In genomic region chr15:64452988-64453688, GRCh38 we compare ENCODE assay signal across 9 cellular contexts. TPM values are rescaled to one million over a fixed set of nuclear protein-coding genes. Genes with fewer than 3 reads are reported as not detected.
A peak's percentile ranks its signal among the peaks of the same experiment; 100 is the strongest.
DNase-seq lines count a peak whose midpoint lies in the region; ATAC-seq and TF ChIP-seq lines count a peak whose summit lies in the region.
"Had no signal": no experiment of that assay in that cellular context is flagged by ENCODE, and none has a peak within 500 bp of the region (broad histone marks: within the 10 kb centered on the region; RNA-seq: fewer than 3 reads in every experiment).

No MANE protein-coding gene starts in this region.

- DNase-seq in Right ventricle myocardium inferior (ENCODE audit: missing footprints) (no peak), right atrium auricular region (ENCODE audit: low spot score) (no peak), body of pancreas (peak; percentile 59 to 85 (median 68)), right lobe of liver (peak; percentile 60 to 84 (median 76)), amniotic stem cell (lab: John Stamatoyannopoulos, UW) (no peak), GOT3 (lab: John Stamatoyannopoulos, UW) (no peak)
- DNase-seq in activated CD4-positive, CD25-positive, alpha-beta regulatory T cell (lab: John Stamatoyannopoulos, UW): no peak
- no peak for DNase-seq in activated CD8-positive, alpha-beta memory T cell treated with anti-CD3 and anti-CD28 coated beads for 24 hours
- DNase-seq: upper lobe of left lung had no signal

- WGBS in body of pancreas, 2 donors: 55 to 59% methylated on average over 6 of the region's 6 CpGs
- WGBS in right lobe of liver (ENCODE audit: insufficient coverage, low coverage, low lambda C conversion rate, missing lambda C conversion rate): 31% methylated on average over 6 of the region's 6 CpGs

- no peak for TF ChIP-seq POLR2A in body of pancreas (IDR thresholded peaks at IDR 0.05)
- TF ChIP-seq POLR2A in right lobe of liver (IDR thresholded peaks at IDR 0.05): no peak

- no peaks in the 10 kb centered on the region for H3K27me3 ChIP-seq in right atrium auricular region
- no peaks in the 10 kb centered on the region for H3K27me3 ChIP-seq in body of pancreas
- H3K27me3 ChIP-seq in right lobe of liver: no peaks in the 10 kb centered on the region
- H3K27me3 ChIP-seq: upper lobe of left lung had no signal

- TF ChIP-seq CTCF in right atrium auricular region (IDR thresholded peaks at IDR 0.05): no peak
- no peak for TF ChIP-seq CTCF in body of pancreas (IDR thresholded peaks at IDR 0.05)
- TF ChIP-seq CTCF in right lobe of liver (IDR thresholded peaks at IDR 0.05): no peak

- H3K4me3 ChIP-seq in right atrium auricular region (no peak overlapping the region), body of pancreas (no peak overlapping the region), right lobe of liver (no peak overlapping the region)
- H3K4me3 ChIP-seq: upper lobe of left lung had no signal

- H3K27ac ChIP-seq in right atrium auricular region: no peak overlapping the region
- H3K27ac ChIP-seq in body of pancreas: no peak overlapping the region
- H3K27ac ChIP-seq in right lobe of liver: peak overlapping the region in 2 of 3 donors; percentile 21 to 27

- ATAC-seq in Right ventricle myocardium inferior (peak; percentile 46), body of pancreas (peak; percentile 63), right lobe of liver (peak; percentile 60 to 73 (median 66))

- H3K9me3 ChIP-seq in right atrium auricular region (no peaks in the 10 kb centered on the region), body of pancreas (no peaks in the 10 kb centered on the region), right lobe of liver (no peaks in the 10 kb centered on the region)
- H3K9me3 ChIP-seq: upper lobe of left lung had no signal

- intact Hi-C loops in Right ventricle myocardium inferior (cut with DNase I): no loop called here
- intact Hi-C loops in body of pancreas (cut with DNase I): no loop called here
- intact Hi-C loops in right lobe of liver (cut with DNase I): no loop called here

- H3K4me1 ChIP-seq in right atrium auricular region (peaks cover 0 to 11% of the 10 kb centered on the region in 2 donors), body of pancreas (peaks cover 28% of the 10 kb centered on the region), right lobe of liver (peaks cover 0 to 46% (median 17%) of the 10 kb centered on the region in 4 donors)

- H3K36me3 ChIP-seq in right atrium auricular region (peaks cover 22% of the 10 kb centered on the region), body of pancreas (replicated peaks in 1 of 2; ENCODE audit: insufficient read depth in 1 of 2, low read depth in 2 of 2) (peaks cover 0 to 3% of the 10 kb centered on the region in 2 donors), right lobe of liver (peaks cover 0 to 6% (median 2%) of the 10 kb centered on the region in 4 donors)

RNA-seq across cellular contexts. Expression of gene ZNF609, which starts 7.2 kb away (rescaled TPM):
- 16.9 TPM for total RNA-seq in Right ventricle myocardium inferior
- total RNA-seq in right atrium auricular region: 10 to 100 TPM; 13.4 to 23.7 TPM
- total RNA-seq in body of pancreas: 10 to 100 TPM; 17.9 to 22.7 TPM
- total RNA-seq in right lobe of liver: 10 to 100 TPM; 10.7 to 16.1 (median 13.5) TPM

Comparison
In these comparisons a context has a peak if more than half of its experiments do, and no peak if none do; other contexts are left out.
1. DNase-seq: peak in body of pancreas (4 of 4) and right lobe of liver (3 of 3); none in Right ventricle myocardium inferior (single experiment), right atrium auricular region (single experiment), amniotic stem cell (single experiment), GOT3 (single experiment), activated CD4-positive, CD25-positive, alpha-beta regulatory T cell (0 of 4) and activated CD8-positive, alpha-beta memory T cell treated with anti-CD3 and anti-CD28 coated beads for 24 hours (single experiment).
2. H3K27ac ChIP-seq: peak in right lobe of liver (2 of 3); none in right atrium auricular region (0 of 2) and body of pancreas (0 of 4).
3. Peak in every context shown above with its lines, with median percentiles within 50 percentile points of each other: ATAC-seq.